21 cellular contexts compared by ENCODE assay signal in genomic region chr17:71304498-71305158, GRCh38.
DNase-seq lines count a peak whose midpoint lies in the region; ATAC-seq, FAIRE-seq and TF ChIP-seq lines count a peak whose summit lies in the region.
"Had no signal": no experiment of that assay in that cellular context is flagged by ENCODE, and none has a peak within 500 bp of the region (broad histone marks: within the 10 kb centered on the region; RNA-seq: fewer than 3 reads in every experiment).

No MANE protein-coding gene starts in this region.

- H3K18ac ChIP-seq in mesendoderm (ENCODE audit: low read length): no peak overlapping the region

- H3K79me1 ChIP-seq in mesendoderm (ENCODE audit: low read length): no peaks in the 10 kb centered on the region

- H2BK5ac ChIP-seq in mesendoderm (ENCODE audit: low read length): no peak overlapping the region

- no peak overlapping the region for H4K5ac ChIP-seq in mesendoderm (ENCODE audit: low read length)

- H3K23ac ChIP-seq in mesendoderm (ENCODE audit: low read length): no peak overlapping the region

- H3K27me3 ChIP-seq in DND-41 (ENCODE audit: insufficient read depth, low read length, poor library complexity): no peaks in the 10 kb centered on the region
- H3K27me3 ChIP-seq in PC-3 (ENCODE audit: low read length): no peaks in the 10 kb centered on the region
- H3K27me3 ChIP-seq in mesendoderm (ENCODE audit: insufficient read depth, low read length, poor library complexity): no peaks in the 10 kb centered on the region

- H3K27ac ChIP-seq in DND-41 (ENCODE audit: low read length) (no peak overlapping the region), HEK293 (ENCODE audit: extremely low read depth, low read depth, low read length) (no peak overlapping the region), PC-3 (ENCODE audit: low read length) (no peak overlapping the region), mesendoderm (ENCODE audit: low read depth, low read length) (no peak overlapping the region)
- H3K27ac ChIP-seq: KMS-11 had no signal

- in situ Hi-C loops in GM13977 (cut with MboI; ENCODE audit: low pct_unique_long_range_greater_than_20kb, low sequenced_read_pairs, unreplicated experiment): no loop called here

- TF ChIP-seq CTCF in DND-41 (IDR thresholded peaks at IDR 0.05; ENCODE audit: borderline replicate concordance, extremely low read depth, low read length, poor library complexity, severe bottlenecking) (peak; percentile 27), HEK293 (tag by site-specific recombination; IDR thresholded peaks at IDR 0.05) (no peak), PC-3 (conservative IDR thresholded peaks at IDR 0.05; ENCODE audit: low read depth, low read length) (peak; percentile 36; the same call in 1 of the 2 replicates), GM13977 (IDR thresholded peaks at IDR 0.05; ENCODE audit: extremely low read depth, insufficient read depth, missing control alignments) (no peak)

- H3K9me2 ChIP-seq in PC-3 (replicated peaks; ENCODE audit: low read length): no peaks in the 10 kb centered on the region; the same call in 1 of the 2 replicates
- H3K9me2 ChIP-seq: SK-N-SH had no signal

- H3K56ac ChIP-seq in mesendoderm (ENCODE audit: low read length): no peak overlapping the region

- no peak overlapping the region for H4K8ac ChIP-seq in mesendoderm (ENCODE audit: low read depth, low read length)

- H3K4ac ChIP-seq in mesendoderm (ENCODE audit: low read depth, low read length): no peak overlapping the region

- H3K9me3 ChIP-seq in DND-41 (ENCODE audit: insufficient read depth, low read length, severe bottlenecking) (peaks cover 5% of the 10 kb centered on the region), HEK293 (ENCODE audit: control insufficient read depth, insufficient read depth, low read depth, low read length) (no peaks in the 10 kb centered on the region), PC-3 (ENCODE audit: low read length) (no peaks in the 10 kb centered on the region)
- H3K9me3 ChIP-seq: SK-N-SH had no signal

- H3K4me1 ChIP-seq in DND-41 (ENCODE audit: insufficient read depth, low read length) (no peaks in the 10 kb centered on the region), HEK293 (ENCODE audit: control insufficient read depth, insufficient read depth, low read length) (no peaks in the 10 kb centered on the region), PC-3 (ENCODE audit: insufficient read depth, low read length) (peaks cover 8% of the 10 kb centered on the region; the same call in 1 of the 2 replicates), mesendoderm (ENCODE audit: control insufficient read depth, low read depth, low read length) (no peaks in the 10 kb centered on the region)

- no peak overlapping the region for H2BK15ac ChIP-seq in mesendoderm (replicated peaks; ENCODE audit: low read depth)

- H3F3A ChIP-seq in PC-3 (ENCODE audit: low read length, unreplicated experiment): no peaks in the 10 kb centered on the region

- H2AFZ ChIP-seq in DND-41 (ENCODE audit: low read depth, low read length) (no peak overlapping the region), PC-3 (ENCODE audit: low read length) (no peak overlapping the region)

- H3K36me3 ChIP-seq in DND-41 (ENCODE audit: insufficient read depth, low read length) (no peaks in the 10 kb centered on the region), HEK293 (ENCODE audit: control insufficient read depth in 2 of 2, insufficient read depth in 1 of 2, low read length in 2 of 2) (no peaks in the 10 kb centered on the region), PC-3 (ENCODE audit: low read depth, low read length) (no peaks in the 10 kb centered on the region), mesendoderm (ENCODE audit: control insufficient read depth, insufficient read depth, low read length) (no peaks in the 10 kb centered on the region)

- no peak for TF ChIP-seq POLR2A in GM12891 (IDR thresholded peaks at IDR 0.05; ENCODE audit: low read depth, low read length)

- no peaks in the 10 kb centered on the region for H4K20me1 ChIP-seq in DND-41 (ENCODE audit: insufficient read depth, low read length)
- H4K20me1 ChIP-seq in PC-3 (ENCODE audit: low read length): no peaks in the 10 kb centered on the region

- CTCF ChIA-PET in HEK293 (lab: Yijun Ruan, JAX) (interaction anchor here (0.6 to 1.5 kb wide), 5 partner anchors 12 to 741 kb away, joined by 3 to 7 read pairs (median 4); no protein-coding TSS in a partner anchor), PC-3 (lab: Charles Lee) (no interaction called here)

- H3K4me2 ChIP-seq in DND-41 (ENCODE audit: insufficient read depth, low read length) (no peak overlapping the region), PC-3 (ENCODE audit: low read length) (no peak overlapping the region), mesendoderm (ENCODE audit: low read length) (no peak overlapping the region)
- H3K4me2 ChIP-seq: KMS-11, SK-N-SH had no signal

- no peak overlapping the region for H3K9ac ChIP-seq in DND-41 (ENCODE audit: low read depth, low read length)
- no peak overlapping the region for H3K9ac ChIP-seq in PC-3 (ENCODE audit: low read length)
- no peak overlapping the region for H3K9ac ChIP-seq in mesendoderm (ENCODE audit: low read length)
- H3K9ac ChIP-seq: KMS-11, SK-N-SH had no signal

- no peak overlapping the region for H2BK120ac ChIP-seq in mesendoderm (ENCODE audit: low read depth, low read length)

- H3K79me2 ChIP-seq in DND-41 (ENCODE audit: insufficient read depth, low read length): no peaks in the 10 kb centered on the region
- H3K79me2 ChIP-seq in PC-3 (ENCODE audit: low read length): no peaks in the 10 kb centered on the region
- no peaks in the 10 kb centered on the region for H3K79me2 ChIP-seq in mesendoderm (ENCODE audit: control insufficient read depth, insufficient read depth, low read length)

- no peak for ATAC-seq in DND-41 (ENCODE audit: insufficient read depth, low read depth)
- ATAC-seq in PC-3: no peak
- no peak for ATAC-seq in HG03139 (IDR thresholded peaks at IDR 0.05; ENCODE audit: unreplicated experiment)
- ATAC-seq: T-cell had no signal

- BruUV-seq in PC-3 (replicated peaks; lab: Mats Ljungman, UMichigan): no TSS peak

- no peak overlapping the region for H2AK5ac ChIP-seq in mesendoderm (ENCODE audit: low read length)

- no CpG with 5 or more reads among the region's 5 CpGs for WGBS in mesendoderm (ENCODE audit: extremely low coverage, insufficient coverage, low lambda C conversion rate)

- intact Hi-C loops in PC-3 (cut with micrococcal nuclease): no loop called here

- POLR2A ChIA-PET in HEK293 (lab: Yijun Ruan, JAX): no interaction called here
- POLR2A ChIA-PET in PC-3 (lab: Charles Lee; ENCODE audit: unreplicated experiment): no interaction called here

- FAIRE-seq in GM12891 (lab: Jason Lieb, UNC): no peak
- FAIRE-seq: RCC 7860 had no signal

- DNase-seq in DND-41 (no peak), PC-3 (no peak), mesendoderm (peak; percentile 44), hypothalamus (lab: John Stamatoyannopoulos, UW) (no peak), GM13977 (ENCODE audit: low spot score) (no peak), GM12891 (ENCODE audit: insufficient read length, low spot score) (no peak)
- DNase-seq: CD4-positive, alpha-beta T cell; DMS79 treated with DMSO at 0.1 percent for 48 hours; GF-D8; NCI-H1930; NCI-H2171 treated with DMSO at 0.1 percent for 48 hours; NCI-H510A treated with DMSO at 0.1 percent for 48 hours; NCI-H82; Right ventricle myocardium superior; SK-N-SH; T-cell; T-helper 9 cell had no signal

- H3K4me3 ChIP-seq in DND-41 (ENCODE audit: low read depth in 1 of 2, low read length in 2 of 2) (no peak overlapping the region), HEK293 (ENCODE audit: low read depth, low read length) (no peak overlapping the region), PC-3 (ENCODE audit: low read length) (no peak overlapping the region), mesendoderm (ENCODE audit: low read length) (no peak overlapping the region)

TF ChIP-seq in HEK293, 187 proteins besides CTCF, POLR2A, EP300 and RAD21:
- TF ChIP-seq ZNF639 (tag by site-specific recombination; IDR thresholded peaks at IDR 0.05) (no peak), YY2 (tag by site-specific recombination; IDR thresholded peaks at IDR 0.05) (0 out of 2 replicates have a peak, but pooled peaks have one; percentile 16)

TF ChIP-seq in GM12891, 5 proteins besides CTCF, POLR2A, EP300 and RAD21:
- TF ChIP-seq POU2F2 (IDR thresholded peaks at IDR 0.05; ENCODE audit: low read depth, low read length) (no peak), POLR2AphosphoS5 (IDR thresholded peaks at IDR 0.05; ENCODE audit: low read depth, low read length) (no peak), SPI1 (IDR thresholded peaks at IDR 0.05; ENCODE audit: low read depth, low read length) (no peak), TAF1 (IDR thresholded peaks at IDR 0.05; ENCODE audit: low read depth, low read length) (no peak), PAX5 (IDR thresholded peaks at IDR 0.05; ENCODE audit: insufficient read depth, low read length, severe bottlenecking) (no peak)

Comparison
In these comparisons a context has a peak if more than half of its experiments do, and no peak if none do; other contexts are left out.
1. CTCF ChIP-seq: peak in DND-41 (single experiment) and PC-3 (single experiment); none in HEK293 (single experiment) and GM13977 (single experiment).